Comparison of ENCODE assay signal across 9 cellular contexts in genomic region chr19:14147797-14148605, GRCh38. TPM values are rescaled to one million over a fixed set of nuclear protein-coding genes. Genes with fewer than 3 reads are reported as not detected.
DNase-seq lines count a peak whose midpoint lies in the region; ATAC-seq, FAIRE-seq and TF ChIP-seq lines count a peak whose summit lies in the region.
"Had no signal": no experiment of that assay in that cellular context is flagged by ENCODE, and none has a peak within 500 bp of the region (broad histone marks: within the 10 kb centered on the region; RNA-seq: fewer than 3 reads in every experiment).

No MANE protein-coding gene starts in this region.

- H3K9me3 ChIP-seq in keratinocyte (ENCODE audit: control insufficient read depth, low read depth, low read length) (no peaks in the 10 kb centered on the region), spleen (no peaks in the 10 kb centered on the region)

- H3K36me3 ChIP-seq in keratinocyte (ENCODE audit: control insufficient read depth in 2 of 2, extremely low read depth in 1 of 2, insufficient read depth in 2 of 2, low read length in 2 of 2) (peaks cover 0 to 2% of the 10 kb centered on the region in 2 experiments), spleen (peaks cover 0 to 21% (median 0%) of the 10 kb centered on the region in 6 donors)

- H3K4me2 ChIP-seq in keratinocyte (ENCODE audit: control insufficient read depth, extremely low read depth, insufficient read depth, low read depth, low read length), result no peak overlapping the region

- TF ChIP-seq POLR2A in spleen (IDR thresholded peaks at IDR 0.05), result no peak

- H4K20me1 ChIP-seq in keratinocyte (ENCODE audit: control insufficient read depth, extremely low read depth, insufficient read depth, low read length), result no peaks in the 10 kb centered on the region

- H2AFZ ChIP-seq in keratinocyte (ENCODE audit: control insufficient read depth, low read length), result no peak overlapping the region

- ATAC-seq in HG03460 (IDR thresholded peaks at IDR 0.05; ENCODE audit: unreplicated experiment), result no peak
- no peak for ATAC-seq in GM18520 (IDR thresholded peaks at IDR 0.05; ENCODE audit: unreplicated experiment)

- H3K79me2 ChIP-seq in keratinocyte (ENCODE audit: control insufficient read depth, insufficient read depth, low read length), result no peaks in the 10 kb centered on the region

- H3K4me1 ChIP-seq in keratinocyte (ENCODE audit: control insufficient read depth, extremely low read depth, insufficient read depth, low read length) (peaks cover 3% of the 10 kb centered on the region), spleen (peaks cover 23 to 58% (median 39%) of the 10 kb centered on the region in 6 donors)
- H3K4me1 ChIP-seq: SJSA1 had no signal

- no peak for FAIRE-seq in keratinocyte (lab: Jason Lieb, UNC)

- DNase-seq in Caki2 (ENCODE audit: low read depth), result peak; percentile 26
- peak; percentile 90 for DNase-seq in HuH-7 (ENCODE audit: low spot score)
- DNase-seq in activated CD4-positive, CD25-positive, alpha-beta regulatory T cell (lab: John Stamatoyannopoulos, UW), result peak in 3 of 4 experiments; percentile 12 to 31 (median 21)
- DNase-seq in choroid plexus epithelial cell (ENCODE audit: low read depth), result peak; percentile 66
- no peak for DNase-seq in keratinocyte (ENCODE audit: low read depth, low spot score)
- DNase-seq in spleen, result peak; percentile 88

- TF ChIP-seq CTCF in choroid plexus epithelial cell (conservative IDR thresholded peaks at IDR 0.05; ENCODE audit: low read depth, low read length) (peak; percentile 86), keratinocyte (optimal IDR thresholded peaks at IDR 0.05 in 1 of 3, IDR thresholded peaks at IDR 0.05 in 1 of 3, conservative IDR thresholded peaks at IDR 0.05 in 1 of 3; ENCODE audit: extremely low read depth in 1 of 3, insufficient read depth in 2 of 3, low read length in 3 of 3) (peak; percentile 64 to 80 (median 67)), spleen (IDR thresholded peaks at IDR 0.05 in 8 of 11, conservative IDR thresholded peaks at IDR 0.05 in 3 of 11) (peak; percentile 38 to 84 (median 76))

- H3K4me3 ChIP-seq in choroid plexus epithelial cell (ENCODE audit: low read depth, low read length) (no peak overlapping the region), keratinocyte (ENCODE audit: control insufficient read depth in 2 of 3, extremely low read depth in 1 of 3, insufficient read depth in 2 of 3, low read depth in 1 of 3, low read length in 3 of 3) (no peak overlapping the region), spleen (peak overlapping the region in 1 of 8 donors; percentile 6)
- H3K4me3 ChIP-seq: SJSA1 had no signal

- WGBS in spleen, 5 donors, result 37 to 48% (median 46%) methylated on average over 18 to 20 of the region's 20 CpGs

- no peak overlapping the region for H3K9ac ChIP-seq in keratinocyte (ENCODE audit: control insufficient read depth, extremely low read depth, insufficient read depth, low read length)

- H3K27me3 ChIP-seq in keratinocyte (ENCODE audit: control insufficient read depth, extremely low read depth, insufficient read depth, low read length) (no peaks in the 10 kb centered on the region), spleen (replicated peaks in 1 of 7) (no peaks in the 10 kb centered on the region)
- H3K27me3 ChIP-seq: SJSA1 had no signal

- intact Hi-C loops in spleen (cut with DNase I; ENCODE audit: low total_unique reads), result no loop called here

- H3K27ac ChIP-seq in keratinocyte (ENCODE audit: control insufficient read depth, insufficient read depth, low read length) (no peak overlapping the region), spleen (peak overlapping the region; percentile 15 to 88 (median 78))
- H3K27ac ChIP-seq: SJSA1 had no signal

- dilution Hi-C loops in keratinocyte (cut with MboI; ENCODE audit: extremely low pct_ligation_motif_present, low sequenced_read_pairs), result no loop called here

- H3K9me1 ChIP-seq in keratinocyte (ENCODE audit: control insufficient read depth, extremely low read depth, insufficient read depth, low read length), result no peaks in the 10 kb centered on the region

- in situ Hi-C loops in Caki2 (cut with HindIII; ENCODE audit: low pct_unique_long_range_greater_than_20kb, low sequenced_read_pairs), result no loop called here

RNA-seq across cellular contexts. Expression of gene ASF1B, which starts 11.6 kb away (rescaled TPM):
- 80.1 and 109 TPM in 2 replicates for total RNA-seq in Caki2 (2014; rRNA removed; shearing (Covaris generic); ENCODE audit: low replicate concordance)
- polyA plus RNA-seq in keratinocyte, result 2.1 to 13.1 TPM (median 7.8 TPM) in 3 replicates
- not detected for polyA plus RNA-seq in keratinocyte (2011; ENCODE audit: low read depth)
- polyA plus RNA-seq in keratinocyte (2011; cell fraction: cytosol; rRNA removed), result 3.8 and 3.9 TPM in 2 replicates
- polyA plus RNA-seq in keratinocyte (2011; cell fraction: nucleus; rRNA removed), result 1.7 and 1.9 TPM in 2 replicates
- polyA plus RNA-seq in keratinocyte (2012; ENCODE audit: low replicate concordance), result 0.24 and 11.8 TPM in 2 replicates
- polyA minus RNA-seq in keratinocyte, result 1.8 to 10.6 TPM (median 8.2 TPM) in 3 replicates
- 3.1 TPM for polyA minus RNA-seq in keratinocyte (2011; cell fraction: cytosol; rRNA and poly(A)+ RNA removed)
- 1.7 and 2.0 TPM in 2 replicates for polyA minus RNA-seq in keratinocyte (2011; cell fraction: nucleus; rRNA and poly(A)+ RNA removed)
- total RNA-seq in spleen, result 10 to 100 TPM in 3 of 7 donors, 1 to 10 TPM in 4; 4.0 to 24.8 (median 7.0) TPM
- polyA plus RNA-seq in spleen, result 10 to 100 TPM in 2 of 3 donors, 1 to 10 TPM in 1; 3.8 to 12.5 (median 10.1) TPM

RNA-seq across cellular contexts. Expression of gene PRKACA, which starts 30.4 kb away (rescaled TPM):
- 17.6 and 25.4 TPM in 2 replicates for total RNA-seq in Caki2 (2014; rRNA removed; shearing (Covaris generic); ENCODE audit: low replicate concordance)
- polyA plus RNA-seq in keratinocyte, result 10.1 to 57.2 TPM (median 13.7 TPM) in 3 replicates
- polyA plus RNA-seq in keratinocyte (2011; ENCODE audit: low read depth), result 9.4 TPM
- 30.5 and 39.1 TPM in 2 replicates for polyA plus RNA-seq in keratinocyte (2011; cell fraction: cytosol; rRNA removed)
- polyA plus RNA-seq in keratinocyte (2011; cell fraction: nucleus; rRNA removed), result 22.1 and 26.0 TPM in 2 replicates
- polyA plus RNA-seq in keratinocyte (2012; ENCODE audit: low replicate concordance), result 26.5 and 53.2 TPM in 2 replicates
- 23.2 to 80.7 TPM (median 31.9 TPM) in 3 replicates for polyA minus RNA-seq in keratinocyte
- polyA minus RNA-seq in keratinocyte (2011; cell fraction: cytosol; rRNA and poly(A)+ RNA removed), result 20.9 TPM
- 7.9 and 12.6 TPM in 2 replicates for polyA minus RNA-seq in keratinocyte (2011; cell fraction: nucleus; rRNA and poly(A)+ RNA removed)
- 100 to 1,000 TPM in 6 of 7 donors, 10 to 100 TPM in 1; 87.7 to 256 (median 132) TPM for total RNA-seq in spleen
- 10 to 100 TPM; 26.6 to 77.3 (median 31.4) TPM for polyA plus RNA-seq in spleen

RNA-seq across cellular contexts. Expression of gene SAMD1, which starts 57.5 kb away (rescaled TPM):
- 68.1 and 92.1 TPM in 2 replicates for total RNA-seq in Caki2 (2014; rRNA removed; shearing (Covaris generic); ENCODE audit: low replicate concordance)
- polyA plus RNA-seq in keratinocyte (5.3 to 11.3 TPM (median 7.3 TPM) in 3 replicates), spleen (10 to 100 TPM; 19.6 to 31.4 (median 24.3) TPM)
- 6.5 TPM for polyA plus RNA-seq in keratinocyte (2011; ENCODE audit: low read depth)
- polyA plus RNA-seq in keratinocyte (2011; cell fraction: cytosol; rRNA removed), result 5.3 and 11.3 TPM in 2 replicates
- polyA plus RNA-seq in keratinocyte (2011; cell fraction: nucleus; rRNA removed), result 14.1 and 16.5 TPM in 2 replicates
- polyA plus RNA-seq in keratinocyte (2012; ENCODE audit: low replicate concordance), result 13.6 and 19.5 TPM in 2 replicates
- polyA minus RNA-seq in keratinocyte, result 4.1 to 14.1 TPM (median 5.3 TPM) in 3 replicates
- polyA minus RNA-seq in keratinocyte (2011; cell fraction: cytosol; rRNA and poly(A)+ RNA removed), result 15.9 TPM
- polyA minus RNA-seq in keratinocyte (2011; cell fraction: nucleus; rRNA and poly(A)+ RNA removed), result 5.1 and 5.6 TPM in 2 replicates
- 10 to 100 TPM; 25.5 to 36.8 (median 30.6) TPM for total RNA-seq in spleen

RNA-seq across cellular contexts. Expression of gene ADGRL1, which starts 58.0 kb away (rescaled TPM):
- 2.4 and 4.1 TPM in 2 replicates for total RNA-seq in Caki2 (2014; rRNA removed; shearing (Covaris generic); ENCODE audit: low replicate concordance)
- polyA plus RNA-seq in keratinocyte (3.2 to 6.8 TPM (median 4.6 TPM) in 3 replicates), spleen (1 to 10 TPM; 1.8 to 5.8 (median 2.3) TPM)
- polyA plus RNA-seq in keratinocyte (2011; ENCODE audit: low read depth), result 12.7 TPM
- polyA plus RNA-seq in keratinocyte (2011; cell fraction: cytosol; rRNA removed), result 2.7 and 5.9 TPM in 2 replicates
- 15.4 and 24.4 TPM in 2 replicates for polyA plus RNA-seq in keratinocyte (2011; cell fraction: nucleus; rRNA removed)
- 6.8 and 14.0 TPM in 2 replicates for polyA plus RNA-seq in keratinocyte (2012; ENCODE audit: low replicate concordance)
- 11.9 to 24.3 TPM (median 15.4 TPM) in 3 replicates for polyA minus RNA-seq in keratinocyte
- polyA minus RNA-seq in keratinocyte (2011; cell fraction: cytosol; rRNA and poly(A)+ RNA removed), result 20.5 TPM
- 16.5 and 29.4 TPM in 2 replicates for polyA minus RNA-seq in keratinocyte (2011; cell fraction: nucleus; rRNA and poly(A)+ RNA removed)
- total RNA-seq in spleen, result 10 to 100 TPM in 6 of 7 donors, 1 to 10 TPM in 1; 10.0 to 21.1 (median 13.4) TPM
